Comparison of ENCODE assay signal across 8 cellular contexts in genomic region chr4:176001171-176002006, GRCh38.
DNase-seq lines count a peak whose midpoint lies in the region; ATAC-seq and TF ChIP-seq lines count a peak whose summit lies in the region.

No MANE protein-coding gene starts in this region.

- DNase-seq in C1 segment of cervical spinal cord (lab: John Stamatoyannopoulos, UW) (peak in 12 of 14 donors; percentile 6 to 71 (median 50)), choroid plexus epithelial cell (ENCODE audit: low read depth) (peak; percentile 17), left lobe of liver (ENCODE audit: low spot score) (peak; percentile 45), NCI-H345 treated with DMSO at 0.1 percent for 48 hours (lab: John Stamatoyannopoulos, UW; ENCODE audit: unreplicated experiment) (no peak), NCI-H187 treated with DMSO at 0.1 percent for 48 hours (lab: John Stamatoyannopoulos, UW) (no peak)
- DNase-seq in activated T-helper 2 cell treated with anti-CD3 and anti-CD28 coated beads, Interferon-gamma antibody, Interleukin-2, Interleukin-4, amounts not matched to agents 10 μg/mL and 5 μg/mL and 100 μg/mL, durations not matched to agents 14 hours and 24 hours and 36 hours (ENCODE audit: low spot score): no peak

- H3K27me3 ChIP-seq in HUES6 (ENCODE audit: control insufficient read depth, insufficient read depth, low read length) (peaks cover 33% of the 10 kb centered on the region), stomach smooth muscle (ENCODE audit: control insufficient read depth in 1 of 2, insufficient read depth in 2 of 2, low read length in 2 of 2) (no peaks in the 10 kb centered on the region)

- H3K4me3 ChIP-seq in HUES6 (ENCODE audit: low read depth, low read length) (peak overlapping the region; percentile 69), choroid plexus epithelial cell (ENCODE audit: low read depth, low read length) (peak overlapping the region; percentile 43), stomach smooth muscle (ENCODE audit: low read length in 2 of 2) (peak overlapping the region; percentile 83 to 85)

- TF ChIP-seq CTCF in choroid plexus epithelial cell (conservative IDR thresholded peaks at IDR 0.05; ENCODE audit: low read depth, low read length): no peak

- no peak overlapping the region for H3K27ac ChIP-seq in HUES6 (ENCODE audit: low read depth, low read length)
- H3K27ac ChIP-seq in stomach smooth muscle (ENCODE audit: low read length): peak overlapping the region; percentile 37

- H3K9ac ChIP-seq in HUES6 (ENCODE audit: low read length) (peak overlapping the region; percentile 50), stomach smooth muscle (ENCODE audit: low read length in 2 of 2) (peak overlapping the region; percentile 49 to 73)

- H3K4me3 Mint-ChIP-seq in activated T-helper 2 cell treated with anti-CD3 and anti-CD28 coated beads, Interferon-gamma antibody, Interleukin-2, Interleukin-4, amounts not matched to agents 10 μg/mL and 5 μg/mL and 100 μg/mL, durations not matched to agents 14 hours and 24 hours and 36 hours (ENCODE audit: low read depth): no peak overlapping the region

- H3K36me3 Mint-ChIP-seq in activated T-helper 2 cell treated with anti-CD3 and anti-CD28 coated beads, Interferon-gamma antibody, Interleukin-2, Interleukin-4, amounts not matched to agents 10 μg/mL and 5 μg/mL and 100 μg/mL, durations not matched to agents 14 hours and 24 hours and 36 hours (ENCODE audit: low read depth): no peaks in the 10 kb centered on the region

- H3K27ac Mint-ChIP-seq in activated T-helper 2 cell treated with anti-CD3 and anti-CD28 coated beads, Interferon-gamma antibody, Interleukin-2, Interleukin-4, amounts not matched to agents 10 μg/mL and 5 μg/mL and 100 μg/mL, durations not matched to agents 14 hours and 24 hours and 36 hours: no peak overlapping the region

- intact Hi-C loops in activated T-helper 2 cell treated with anti-CD3 and anti-CD28 coated beads, Interferon-gamma antibody, Interleukin-2, Interleukin-4, amounts not matched to agents 10 μg/mL and 5 μg/mL and 100 μg/mL, durations not matched to agents 14 hours and 24 hours and 36 hours (cut with micrococcal nuclease): no loop called here

- H3K4me1 ChIP-seq in HUES6 (ENCODE audit: control insufficient read depth, insufficient read depth, low read length) (peaks cover 13% of the 10 kb centered on the region), stomach smooth muscle (ENCODE audit: control insufficient read depth, insufficient read depth, low read length) (peaks cover 6% of the 10 kb centered on the region)

- peak; percentile 63 for ATAC-seq in left lobe of liver

- H3K36me3 ChIP-seq in HUES6 (ENCODE audit: control insufficient read depth, insufficient read depth, low read length) (no peaks in the 10 kb centered on the region), stomach smooth muscle (ENCODE audit: control insufficient read depth in 2 of 2, insufficient read depth in 2 of 2, low read length in 2 of 2) (no peaks in the 10 kb centered on the region)

- peaks cover 4% of the 10 kb centered on the region for H3K4me1 Mint-ChIP-seq in activated T-helper 2 cell treated with anti-CD3 and anti-CD28 coated beads, Interferon-gamma antibody, Interleukin-2, Interleukin-4, amounts not matched to agents 10 μg/mL and 5 μg/mL and 100 μg/mL, durations not matched to agents 14 hours and 24 hours and 36 hours (ENCODE audit: low read depth)

- H3K9me3 ChIP-seq in HUES6 (ENCODE audit: control insufficient read depth, insufficient read depth, low read depth, low read length): no peaks in the 10 kb centered on the region
- no peaks in the 10 kb centered on the region for H3K9me3 ChIP-seq in stomach smooth muscle (ENCODE audit: control insufficient read depth in 2 of 2, low read length in 2 of 2)

- H3K9me3 Mint-ChIP-seq in activated T-helper 2 cell treated with anti-CD3 and anti-CD28 coated beads, Interferon-gamma antibody, Interleukin-2, Interleukin-4, amounts not matched to agents 10 μg/mL and 5 μg/mL and 100 μg/mL, durations not matched to agents 14 hours and 24 hours and 36 hours: no peaks in the 10 kb centered on the region

- peaks cover 35% of the 10 kb centered on the region for H3K27me3 Mint-ChIP-seq in activated T-helper 2 cell treated with anti-CD3 and anti-CD28 coated beads, Interferon-gamma antibody, Interleukin-2, Interleukin-4, amounts not matched to agents 10 μg/mL and 5 μg/mL and 100 μg/mL, durations not matched to agents 14 hours and 24 hours and 36 hours (ENCODE audit: low read depth)

Comparison
In these comparisons a context has a peak if more than half of its experiments do, and no peak if none do; other contexts are left out.
1. DNase-seq: peak in C1 segment of cervical spinal cord (12 of 14), choroid plexus epithelial cell (single experiment) and left lobe of liver (single experiment); none in NCI-H345 treated with DMSO at 0.1 percent for 48 hours (single experiment), NCI-H187 treated with DMSO at 0.1 percent for 48 hours (single experiment) and activated T-helper 2 cell treated with anti-CD3 and anti-CD28 coated beads, Interferon-gamma antibody, Interleukin-2, Interleukin-4, amounts not matched to agents 10 μg/mL and 5 μg/mL and 100 μg/mL, durations not matched to agents 14 hours and 24 hours and 36 hours (single experiment).
2. Peak in every context shown above with its lines, with median percentiles within 50 percentile points of each other: H3K4me3 ChIP-seq.